ENCODE assay signal across 21 cellular contexts in the genomic region with DNA sequence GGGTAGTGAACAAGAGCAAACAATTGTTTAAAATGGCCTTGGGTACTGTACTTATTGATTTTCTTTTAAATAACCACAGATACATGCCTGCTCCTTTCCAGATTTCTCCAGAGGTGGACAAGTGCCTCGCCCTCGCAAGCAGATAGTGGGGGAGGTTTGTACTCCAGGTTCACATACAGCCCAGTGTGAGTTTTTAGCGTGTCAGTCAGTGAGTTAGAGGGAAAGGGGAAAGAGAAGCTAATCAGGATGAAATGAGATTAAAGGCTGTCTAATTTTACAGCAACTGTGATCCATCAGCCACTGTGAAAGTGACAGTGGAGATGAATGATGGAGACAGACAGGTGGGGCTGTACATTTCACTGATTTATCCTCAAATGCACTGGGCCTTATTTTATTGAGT.
"Had no signal": no experiment of that assay in that cellular context is flagged by ENCODE, and none has a peak within 500 bp of the region (broad histone marks: within the 10 kb centered on the region; RNA-seq: fewer than 3 reads in every experiment).

No MANE protein-coding gene starts in this region.

- H3K4me2 ChIP-seq: smooth muscle cell had no signal

- H3K27ac ChIP-seq: brain microvascular endothelial cell, coronary artery, esophagus squamous epithelium, heart right ventricle, ovary, psoas muscle, testis, VCaP had no signal

- H3K27me3 ChIP-seq: brain microvascular endothelial cell, esophagus squamous epithelium, heart right ventricle, ovary, testis had no signal

- H3K4me1 ChIP-seq: heart right ventricle, psoas muscle, testis had no signal

- DNase-seq: activated CD4-positive, alpha-beta T cell treated with anti-CD3 and anti-CD28 coated beads, Interleukin-2, amount 50 U/mL, for 1 hour; activated CD4-positive, CD25-positive, alpha-beta regulatory T cell treated with anti-CD3 and anti-CD28 coated beads, Interleukin-2, amount 50 U/mL, for 72 hours; activated CD8-positive, alpha-beta memory T cell treated with anti-CD3 and anti-CD28 coated beads, Interleukin-2, amount 50 U/mL, for 4 hours; activated naive CD4-positive, alpha-beta T cell treated with anti-CD3 and anti-CD28 coated beads, Interleukin-2, amount 50 U/mL, for 16 hours; activated T-cell treated with anti-CD3 and anti-CD28 coated beads, Interleukin-2, amount 50 U/mL, for 4 hours; aorta; brain microvascular endothelial cell; esophagus squamous epithelium; heart right ventricle; mesenchymal stem cell; mucosa of descending colon; naive thymus-derived CD4-positive, alpha-beta T cell; ovary; psoas muscle; right cardiac atrium; stimulated activated CD4-positive, alpha-beta T cell treated with anti-CD3 and anti-CD28 coated beads, Interleukin-4, amount 100 ng/mL, for 24 hours; T-helper 2 cell; testis had no signal

- H3K36me3 ChIP-seq: brain microvascular endothelial cell, esophagus squamous epithelium, heart right ventricle, ovary had no signal

- H3K4me3 ChIP-seq: coronary artery, esophagus squamous epithelium, heart right ventricle, mucosa of descending colon, ovary, psoas muscle, smooth muscle cell, testis had no signal

- H3K9me3 ChIP-seq: esophagus squamous epithelium, heart right ventricle, mucosa of descending colon, ovary, psoas muscle, testis had no signal
